ENCODE assay signal across 19 cellular contexts in the genomic region with DNA sequence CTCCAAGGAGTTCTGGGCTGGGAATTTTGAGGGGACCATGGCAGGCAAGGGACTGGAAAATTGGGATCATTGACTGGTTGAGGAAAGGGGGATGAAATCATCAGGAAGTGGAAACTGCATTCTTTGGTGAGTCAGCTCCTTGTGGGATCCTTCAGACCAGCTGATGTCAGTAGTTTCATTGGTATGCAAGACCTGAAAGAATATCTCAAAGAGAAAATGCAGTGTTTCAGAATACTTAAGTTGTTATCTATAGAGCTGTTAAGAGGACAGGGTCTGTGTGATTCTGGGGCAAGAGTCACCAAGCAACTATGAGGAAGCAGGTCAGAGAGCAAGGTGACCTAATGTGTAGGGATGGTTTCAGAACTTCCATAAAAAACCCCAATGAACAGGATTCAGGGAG.
DNase-seq lines count a peak whose midpoint lies in the region; ATAC-seq and TF ChIP-seq lines count a peak whose summit lies in the region.
"Had no signal": no experiment of that assay in that cellular context is flagged by ENCODE, and none has a peak within 500 bp of the region (broad histone marks: within the 10 kb centered on the region; RNA-seq: fewer than 3 reads in every experiment).

No MANE protein-coding gene starts in this region.

- H3K36me3 ChIP-seq in mesodermal cell (ENCODE audit: control insufficient read depth, insufficient read depth, low read length): no peaks in the 10 kb centered on the region
- H3K36me3 ChIP-seq in gastroesophageal sphincter: no peaks in the 10 kb centered on the region
- H3K36me3 ChIP-seq: colonic mucosa, heart left ventricle, MG63 had no signal

- in situ Hi-C loops in Caki2 (cut with HindIII; ENCODE audit: low pct_unique_long_range_greater_than_20kb, low sequenced_read_pairs): no loop called here

- H3K4me3 ChIP-seq in epithelial cell of proximal tubule (ENCODE audit: low read depth, low read length) (no peak overlapping the region), mesodermal cell (ENCODE audit: extremely low read depth, insufficient read depth, low read length, poor library complexity, severe bottlenecking) (no peak overlapping the region), gastroesophageal sphincter (no peak overlapping the region)
- H3K4me3 ChIP-seq: colonic mucosa, heart left ventricle, MG63 had no signal

- no peak for ATAC-seq in gastroesophageal sphincter
- ATAC-seq: activated CD8-positive, alpha-beta T cell treated with anti-CD3 and anti-CD28 coated beads for 36 hours; activated T-cell treated with anti-CD3 and anti-CD28 coated beads, Interleukin-2, amount 50 U/mL, for 72 hours; CD8-positive, alpha-beta T cell; heart left ventricle; WTC11 had no signal

- H3K27ac ChIP-seq in mesodermal cell (ENCODE audit: low read depth, low read length, severe bottlenecking) (peak overlapping the region; percentile 64), gastroesophageal sphincter (no peak overlapping the region)
- H3K27ac ChIP-seq: colonic mucosa, heart left ventricle had no signal

- TF ChIP-seq CTCF in epithelial cell of proximal tubule (conservative IDR thresholded peaks at IDR 0.05; ENCODE audit: low read depth, low read length) (no peak), GM10248 (IDR thresholded peaks at IDR 0.05; ENCODE audit: control extremely low read depth, extremely low read depth, low read depth, missing control alignments) (no peak), gastroesophageal sphincter (IDR thresholded peaks at IDR 0.05) (no peak)

- TF ChIP-seq EP300 in gastroesophageal sphincter (IDR thresholded peaks at IDR 0.05): no peak

- POLR2A ChIA-PET in GM10248 (lab: Yijun Ruan, JAX): no interaction called here

- DNase-seq in Caki2 (ENCODE audit: low read depth) (peak; percentile 27), RPMI7951 (ENCODE audit: low read depth) (peak; percentile 44), epithelial cell of proximal tubule (ENCODE audit: low read depth) (peak; percentile 13), GM10248 (ENCODE audit: extremely low spot score) (no peak), DMS53 treated with DMSO at 0.1 percent for 48 hours (lab: John Stamatoyannopoulos, UW; ENCODE audit: unreplicated experiment) (no peak)
- DNase-seq in stimulated activated CD4-positive, alpha-beta T cell treated with anti-CD3 and anti-CD28 coated beads, Interleukin-4, amount 100 ng/mL, for 4 hours: no peak
- DNase-seq: ACHN; activated CD8-positive, alpha-beta T cell treated with anti-CD3 and anti-CD28 coated beads for 36 hours; activated T-cell treated with anti-CD3 and anti-CD28 coated beads, Interleukin-2, amount 50 U/mL, for 72 hours; CD8-positive, alpha-beta T cell; colonic mucosa; heart left ventricle; MG63; NCI-H1694 treated with DMSO at 0.1 percent for 48 hours; NCI-H446 treated with DMSO at 0.1 percent for 48 hours; Right ventricle myocardium superior had no signal

- H3K27me3 ChIP-seq in gastroesophageal sphincter: no peaks in the 10 kb centered on the region
- H3K27me3 ChIP-seq: colonic mucosa, heart left ventricle, MG63 had no signal

- peaks cover 25% of the 10 kb centered on the region for H3K9me3 ChIP-seq in mesodermal cell (ENCODE audit: control insufficient read depth, low read length)
- H3K9me3 ChIP-seq in gastroesophageal sphincter: peaks cover 0 to 37% (median 0%) of the 10 kb centered on the region in 3 donors
- H3K9me3 ChIP-seq: colonic mucosa, MG63 had no signal

- no peak for TF ChIP-seq POLR2A in gastroesophageal sphincter (IDR thresholded peaks at IDR 0.05)

- H3K4me1 ChIP-seq in mesodermal cell (ENCODE audit: control insufficient read depth, insufficient read depth, low read length, poor library complexity, severe bottlenecking): no peaks in the 10 kb centered on the region
- H3K4me1 ChIP-seq in gastroesophageal sphincter: no peaks in the 10 kb centered on the region
- H3K4me1 ChIP-seq: colonic mucosa, heart left ventricle had no signal

- CTCF ChIA-PET in GM10248 (lab: Yijun Ruan, JAX): no interaction called here

Comparison
In these comparisons a context has a peak if more than half of its experiments do, and no peak if none do; other contexts are left out.
1. DNase-seq: peak in Caki2 (single experiment), RPMI7951 (single experiment) and epithelial cell of proximal tubule (single experiment); none in GM10248 (single experiment), stimulated activated CD4-positive, alpha-beta T cell treated with anti-CD3 and anti-CD28 coated beads, Interleukin-4, amount 100 ng/mL, for 4 hours (0 of 2) and DMS53 treated with DMSO at 0.1 percent for 48 hours (single experiment).